8 cellular contexts compared by ENCODE assay signal in genomic region chr1:166489670-166490436, GRCh38.
DNase-seq lines count a peak whose midpoint lies in the region; ATAC-seq and TF ChIP-seq lines count a peak whose summit lies in the region.

No MANE protein-coding gene starts in this region.

- peak overlapping the region; percentile 19 for H3K4me3 ChIP-seq in A673 (ENCODE audit: low read depth, low read length, poor library complexity, severe bottlenecking)
- H3K4me3 ChIP-seq in right atrium auricular region, result peak overlapping the region; percentile 14 to 31

- intact Hi-C loops in A673 (cut with micrococcal nuclease; ENCODE audit: unreplicated experiment), result no loop called here

- H3K9me3 ChIP-seq in A673 (ENCODE audit: low read depth, low read length, poor library complexity, severe bottlenecking) (no peaks in the 10 kb centered on the region), right atrium auricular region (no peaks in the 10 kb centered on the region)

- POLR2A ChIA-PET in A673 (lab: Charles Lee; ENCODE audit: low non-redundant PET), result no interaction called here

- H3K27me3 ChIP-seq in A673 (replicated peaks; ENCODE audit: insufficient read depth, low read depth, low read length, poor library complexity) (no peaks in the 10 kb centered on the region), right atrium auricular region (no peaks in the 10 kb centered on the region)

- no peak overlapping the region for H3K27ac ChIP-seq in A673 (ENCODE audit: low read depth, low read length, poor library complexity, severe bottlenecking)
- no peak overlapping the region for H3K27ac ChIP-seq in right atrium auricular region

- TF ChIP-seq CTCF in A673 (conservative IDR thresholded peaks at IDR 0.05; ENCODE audit: low read depth, low read length), result no peak
- TF ChIP-seq CTCF in right atrium auricular region (IDR thresholded peaks at IDR 0.05), result no peak

- BruUV-seq in A673 (replicated peaks; lab: Mats Ljungman, UMichigan), result no TSS peak

- DNase-seq in A673 (ENCODE audit: low spot score) (peak; percentile 9), NCI-H69 (lab: John Stamatoyannopoulos, UW) (peak; percentile 6), right atrium auricular region (ENCODE audit: low spot score) (no peak), dedifferentiated amniotic fluid mesenchymal stem cell (ENCODE audit: extremely low spot score) (no peak)
- DNase-seq in activated CD8-positive, alpha-beta memory T cell treated with anti-CD3 and anti-CD28 coated beads for 4 hours (ENCODE audit: low read depth in 2 of 2), result peak; percentile 15 to 33
- DNase-seq in stimulated activated CD4-positive, alpha-beta T cell treated with anti-CD3 and anti-CD28 coated beads, TNF-alpha, amount 100 ng/mL, for 48 hours (ENCODE audit: low read depth in 3 of 3), result peak; percentile 14 to 25 (median 18)

- CTCF ChIA-PET in A673 (lab: Charles Lee), result no interaction called here

- H3K4me1 ChIP-seq in A673 (ENCODE audit: insufficient read depth, low read length, poor library complexity, severe bottlenecking) (no peaks in the 10 kb centered on the region), right atrium auricular region (no peaks in the 10 kb centered on the region)

- peak; percentile 78 for ATAC-seq in GM18861 (IDR thresholded peaks at IDR 0.05; ENCODE audit: unreplicated experiment)
- peak; percentile 90 for ATAC-seq in HG03025 (IDR thresholded peaks at IDR 0.05; ENCODE audit: low FRiP score, unreplicated experiment)

- H3K36me3 ChIP-seq in A673 (ENCODE audit: insufficient read depth, low read length, poor library complexity, severe bottlenecking), result no peaks in the 10 kb centered on the region
- H3K36me3 ChIP-seq in right atrium auricular region, result no peaks in the 10 kb centered on the region

Comparison
In these comparisons a context has a peak if more than half of its experiments do, and no peak if none do; other contexts are left out.
1. DNase-seq: peak in A673 (single experiment), NCI-H69 (single experiment), activated CD8-positive, alpha-beta memory T cell treated with anti-CD3 and anti-CD28 coated beads for 4 hours (2 of 2) and stimulated activated CD4-positive, alpha-beta T cell treated with anti-CD3 and anti-CD28 coated beads, TNF-alpha, amount 100 ng/mL, for 48 hours (3 of 3); none in right atrium auricular region (single experiment) and dedifferentiated amniotic fluid mesenchymal stem cell (single experiment).